8 cellular contexts compared by ENCODE assay signal in genomic region chr5:176362098-176362442, GRCh38. TPM values are rescaled to one million over a fixed set of nuclear protein-coding genes. Genes with fewer than 3 reads are reported as not detected.
A peak's percentile ranks its signal among the peaks of the same experiment; 100 is the strongest.
DNase-seq lines count a peak whose midpoint lies in the region; ATAC-seq, FAIRE-seq and TF ChIP-seq lines count a peak whose summit lies in the region.

No MANE protein-coding gene starts in this region.

- H3K4me1 Mint-ChIP-seq in CD4-positive, CD25-positive, alpha-beta regulatory T cell = peaks cover 12 to 50% (median 32%) of the 10 kb centered on the region in 4 donors
- peaks cover 16% of the 10 kb centered on the region for H3K4me1 Mint-ChIP-seq in glutamatergic neuron (ENCODE audit: low read depth, unreplicated experiment)
- H3K4me1 Mint-ChIP-seq in stimulated activated naive B cell treated with anti-CD40 and anti-IgM and Interleukin-4, amounts not matched to agents 10 μg/mL and 1 μg/mL and 100 μg/mL, for 72 hours = peaks cover 21 to 47% of the 10 kb centered on the region in 2 donors

- H3K27me3 Mint-ChIP-seq in CD4-positive, CD25-positive, alpha-beta regulatory T cell = no peaks in the 10 kb centered on the region
- peaks cover 7% of the 10 kb centered on the region for H3K27me3 Mint-ChIP-seq in glutamatergic neuron (ENCODE audit: unreplicated experiment)
- no peaks in the 10 kb centered on the region for H3K27me3 Mint-ChIP-seq in stimulated activated naive B cell treated with anti-CD40 and anti-IgM and Interleukin-4, amounts not matched to agents 10 μg/mL and 1 μg/mL and 100 μg/mL, for 72 hours

- 46% methylated on average over 12 of the region's 12 CpGs for WGBS in GM23248 (ENCODE audit: low coverage in 1 of 2, low lambda C conversion rate in 2 of 2, missing lambda C conversion rate in 2 of 2), 2 experiments

- in situ Hi-C loops in GM23248 (cut with MboI) = no loop called here

- peak overlapping the region; percentile 86 for H3K27ac ChIP-seq in CD4-positive, CD25-positive, alpha-beta regulatory T cell (ENCODE audit: insufficient read depth, low read length, poor library complexity, severe bottlenecking)
- peak overlapping the region; percentile 2; the same call in 1 of the 2 replicates for H3K27ac ChIP-seq in GM23248
- no peak overlapping the region for H3K27ac ChIP-seq in SJSA1

- FAIRE-seq in urothelium cell line (lab: Jason Lieb, UNC) = no peak

- H2AFZ ChIP-seq in GM23248 = peak overlapping the region; percentile 93

- H3K79me2 ChIP-seq in GM23248 (ENCODE audit: insufficient read depth) = peaks cover 54% of the 10 kb centered on the region

- peak overlapping the region; percentile 93 for H3K9ac ChIP-seq in GM23248

- no peaks in the 10 kb centered on the region for H3K9me3 ChIP-seq in CD4-positive, CD25-positive, alpha-beta regulatory T cell (ENCODE audit: control insufficient read depth in 2 of 2, low read length in 2 of 2)
- no peaks in the 10 kb centered on the region for H3K9me3 ChIP-seq in GM23248 (ENCODE audit: low read depth)
- H3K9me3 ChIP-seq in SJSA1 (replicated peaks) = peaks cover 11% of the 10 kb centered on the region

- peaks cover 11% of the 10 kb centered on the region for H3K36me3 ChIP-seq in CD4-positive, CD25-positive, alpha-beta regulatory T cell (ENCODE audit: control insufficient read depth, insufficient read depth, low read length)
- H3K36me3 ChIP-seq in GM23248 (ENCODE audit: low read depth) (peaks cover 16% of the 10 kb centered on the region; the same call in 1 of the 2 replicates), SJSA1 (peaks cover 40% of the 10 kb centered on the region)

- no peak for DNase-seq in CD4-positive, CD25-positive, alpha-beta regulatory T cell
- no peak for DNase-seq in GM23248
- DNase-seq in SJSA1 (ENCODE audit: low read depth in 1 of 2, low spot score in 2 of 2) = no peak
- no peak for DNase-seq in glutamatergic neuron
- peak; percentile 41 for DNase-seq in stimulated activated naive B cell treated with anti-CD40 and anti-IgM and Interleukin-4, amounts not matched to agents 10 μg/mL and 1 μg/mL and 100 μg/mL, for 72 hours
- no peak for DNase-seq in NCI-H187 treated with DMSO at 0.1 percent for 48 hours (lab: John Stamatoyannopoulos, UW)
- no peak for DNase-seq in urothelium cell line (ENCODE audit: low spot score)
- DNase-seq in SHP77 treated with DMSO at 0.1 percent for 48 hours (lab: John Stamatoyannopoulos, UW) = no peak

- H3K4me1 ChIP-seq in CD4-positive, CD25-positive, alpha-beta regulatory T cell (ENCODE audit: control insufficient read depth, insufficient read depth, low read length, poor library complexity, severe bottlenecking) = peaks cover 42% of the 10 kb centered on the region
- H3K4me1 ChIP-seq in GM23248 (ENCODE audit: insufficient read depth) (no peaks in the 10 kb centered on the region), SJSA1 (replicated peaks) (peaks cover 19% of the 10 kb centered on the region)

- H3K4me3 Mint-ChIP-seq in CD4-positive, CD25-positive, alpha-beta regulatory T cell = peak overlapping the region; percentile 97 to 99 (median 99)
- H3K4me3 Mint-ChIP-seq in glutamatergic neuron (ENCODE audit: unreplicated experiment) = peak overlapping the region; percentile 94
- H3K4me3 Mint-ChIP-seq in stimulated activated naive B cell treated with anti-CD40 and anti-IgM and Interleukin-4, amounts not matched to agents 10 μg/mL and 1 μg/mL and 100 μg/mL, for 72 hours = peak overlapping the region; percentile 96 to 100

- no peaks in the 10 kb centered on the region for H3F3A ChIP-seq in GM23248 (ENCODE audit: insufficient read depth)

- H3K36me3 Mint-ChIP-seq in CD4-positive, CD25-positive, alpha-beta regulatory T cell = peaks cover 14% of the 10 kb centered on the region
- no peaks in the 10 kb centered on the region for H3K36me3 Mint-ChIP-seq in glutamatergic neuron (ENCODE audit: unreplicated experiment)
- H3K36me3 Mint-ChIP-seq in stimulated activated naive B cell treated with anti-CD40 and anti-IgM and Interleukin-4, amounts not matched to agents 10 μg/mL and 1 μg/mL and 100 μg/mL, for 72 hours = peaks cover 11 to 16% of the 10 kb centered on the region in 2 donors

- peak overlapping the region; percentile 95 to 98 (median 98) for H3K27ac Mint-ChIP-seq in CD4-positive, CD25-positive, alpha-beta regulatory T cell
- H3K27ac Mint-ChIP-seq in glutamatergic neuron (ENCODE audit: unreplicated experiment) = peak overlapping the region; percentile 100
- peak overlapping the region; percentile 98 for H3K27ac Mint-ChIP-seq in stimulated activated naive B cell treated with anti-CD40 and anti-IgM and Interleukin-4, amounts not matched to agents 10 μg/mL and 1 μg/mL and 100 μg/mL, for 72 hours

- no peaks in the 10 kb centered on the region for H3K9me3 Mint-ChIP-seq in CD4-positive, CD25-positive, alpha-beta regulatory T cell
- H3K9me3 Mint-ChIP-seq in glutamatergic neuron (ENCODE audit: unreplicated experiment) = peaks cover 6% of the 10 kb centered on the region
- no peaks in the 10 kb centered on the region for H3K9me3 Mint-ChIP-seq in stimulated activated naive B cell treated with anti-CD40 and anti-IgM and Interleukin-4, amounts not matched to agents 10 μg/mL and 1 μg/mL and 100 μg/mL, for 72 hours

- peak overlapping the region; percentile 56 for H3K4me3 ChIP-seq in CD4-positive, CD25-positive, alpha-beta regulatory T cell (ENCODE audit: low read depth, low read length)
- H3K4me3 ChIP-seq in GM23248 (peak overlapping the region; percentile 96), SJSA1 (peak overlapping the region; percentile 73)

- no peaks in the 10 kb centered on the region for H3K27me3 ChIP-seq in CD4-positive, CD25-positive, alpha-beta regulatory T cell (ENCODE audit: control insufficient read depth, insufficient read depth, low read length)
- no peaks in the 10 kb centered on the region for H3K27me3 ChIP-seq in GM23248 (replicated peaks; ENCODE audit: insufficient read depth)
- 0 out of 2 replicates have a peak, but pooled peaks cover 6% of the 10 kb centered on the region for H3K27me3 ChIP-seq in SJSA1 (replicated peaks)

- H3K9me2 ChIP-seq in GM23248 (ENCODE audit: insufficient read depth) = no peaks in the 10 kb centered on the region

- peak overlapping the region; percentile 91 for H3K4me2 ChIP-seq in GM23248 (ENCODE audit: unreplicated experiment)

- no peaks in the 10 kb centered on the region for H4K20me1 ChIP-seq in GM23248 (ENCODE audit: insufficient read depth)

- TF ChIP-seq CTCF in glutamatergic neuron (IDR thresholded peaks at IDR 0.05; ENCODE audit: partially characterized antibody, unreplicated experiment) = no peak

- no peak for ATAC-seq in CD4-positive, CD25-positive, alpha-beta regulatory T cell (ENCODE audit: low read depth in 2 of 2)
- peak; percentile 60 to 62 for ATAC-seq in stimulated activated naive B cell treated with anti-CD40 and anti-IgM and Interleukin-4, amounts not matched to agents 10 μg/mL and 1 μg/mL and 100 μg/mL, for 72 hours (replicated peaks)

RNA-seq across cellular contexts. Expression of gene KIAA1191, which starts 0.5 kb away (rescaled TPM):
- 60.9 TPM for total RNA-seq in CD4-positive, CD25-positive, alpha-beta regulatory T cell
- 10 to 100 TPM; 59.0 to 68.9 (median 60.9) TPM for polyA plus RNA-seq in CD4-positive, CD25-positive, alpha-beta regulatory T cell
- 110 and 114 TPM in 2 replicates for total RNA-seq in GM23248 (2014; rRNA removed; shearing (Covaris generic))
- 110 and 118 TPM in 2 replicates for polyA plus RNA-seq in GM23248 (2016; fragmentation: Nextera tagmentation; extraction: Ambion mirVana)
- 68.3 and 107 TPM in 2 replicates for total RNA-seq in SJSA1 (2014; rRNA removed; shearing (Covaris generic))
- 203 TPM for total RNA-seq in glutamatergic neuron (ENCODE audit: unreplicated experiment)

RNA-seq across cellular contexts. Expression of gene ARL10, which starts 3.2 kb away (rescaled TPM):
- 4.8 TPM for total RNA-seq in CD4-positive, CD25-positive, alpha-beta regulatory T cell
- 1 to 10 TPM; 1.6 to 2.3 (median 2.1) TPM for polyA plus RNA-seq in CD4-positive, CD25-positive, alpha-beta regulatory T cell
- total RNA-seq in GM23248 (2014; rRNA removed; shearing (Covaris generic)) = 8.3 and 8.9 TPM in 2 replicates
- 4.3 and 6.7 TPM in 2 replicates for polyA plus RNA-seq in GM23248 (2016; fragmentation: Nextera tagmentation; extraction: Ambion mirVana)
- 2.4 and 2.5 TPM in 2 replicates for total RNA-seq in SJSA1 (2014; rRNA removed; shearing (Covaris generic))
- total RNA-seq in glutamatergic neuron (ENCODE audit: unreplicated experiment) = 34.7 TPM

RNA-seq across cellular contexts. Expression of gene NOP16, which starts 26.3 kb away (rescaled TPM):
- 15.5 TPM for total RNA-seq in CD4-positive, CD25-positive, alpha-beta regulatory T cell
- 10 to 100 TPM; 13.6 to 41.2 (median 35.1) TPM for polyA plus RNA-seq in CD4-positive, CD25-positive, alpha-beta regulatory T cell
- 13.3 and 15.2 TPM in 2 replicates for total RNA-seq in GM23248 (2014; rRNA removed; shearing (Covaris generic))
- polyA plus RNA-seq in GM23248 (2016; fragmentation: Nextera tagmentation; extraction: Ambion mirVana) = 68.4 and 68.7 TPM in 2 replicates
- 32.0 and 43.5 TPM in 2 replicates for total RNA-seq in SJSA1 (2014; rRNA removed; shearing (Covaris generic))
- total RNA-seq in glutamatergic neuron (ENCODE audit: unreplicated experiment) = 18.6 TPM

RNA-seq across cellular contexts. Expression of gene HIGD2A, which starts 26.5 kb away (rescaled TPM):
- 98.9 TPM for total RNA-seq in CD4-positive, CD25-positive, alpha-beta regulatory T cell
- 100 to 1,000 TPM; 228 to 278 (median 239) TPM for polyA plus RNA-seq in CD4-positive, CD25-positive, alpha-beta regulatory T cell
- 33.8 and 72.1 TPM in 2 replicates for total RNA-seq in GM23248 (2014; rRNA removed; shearing (Covaris generic))
- 110 and 117 TPM in 2 replicates for polyA plus RNA-seq in GM23248 (2016; fragmentation: Nextera tagmentation; extraction: Ambion mirVana)
- 84.7 and 92.2 TPM in 2 replicates for total RNA-seq in SJSA1 (2014; rRNA removed; shearing (Covaris generic))
- total RNA-seq in glutamatergic neuron (ENCODE audit: unreplicated experiment) = 103 TPM

RNA-seq across cellular contexts. Expression of gene CLTB, which starts 54.3 kb away (rescaled TPM):
- total RNA-seq in CD4-positive, CD25-positive, alpha-beta regulatory T cell = 85.9 TPM
- 100 to 1,000 TPM in 2 of 4 donors, 10 to 100 TPM in 2; 92.5 to 129 (median 101) TPM for polyA plus RNA-seq in CD4-positive, CD25-positive, alpha-beta regulatory T cell
- 121 and 130 TPM in 2 replicates for total RNA-seq in GM23248 (2014; rRNA removed; shearing (Covaris generic))
- 128 and 132 TPM in 2 replicates for polyA plus RNA-seq in GM23248 (2016; fragmentation: Nextera tagmentation; extraction: Ambion mirVana)
- total RNA-seq in SJSA1 (2014; rRNA removed; shearing (Covaris generic)) = 177 and 206 TPM in 2 replicates
- total RNA-seq in glutamatergic neuron (ENCODE audit: unreplicated experiment) = 83.8 TPM

Comparison
In these comparisons a context has a peak if more than half of its experiments do, and no peak if none do; other contexts are left out.
1. ATAC-seq: peak in stimulated activated naive B cell treated with anti-CD40 and anti-IgM and Interleukin-4, amounts not matched to agents 10 μg/mL and 1 μg/mL and 100 μg/mL, for 72 hours (2 of 2); none in CD4-positive, CD25-positive, alpha-beta regulatory T cell (0 of 2).
2. Peak in every context shown above with its lines, with median percentiles within 50 percentile points of each other: H3K4me3 ChIP-seq, H3K27ac Mint-ChIP-seq and H3K4me3 Mint-ChIP-seq.